In the genomic region with DNA sequence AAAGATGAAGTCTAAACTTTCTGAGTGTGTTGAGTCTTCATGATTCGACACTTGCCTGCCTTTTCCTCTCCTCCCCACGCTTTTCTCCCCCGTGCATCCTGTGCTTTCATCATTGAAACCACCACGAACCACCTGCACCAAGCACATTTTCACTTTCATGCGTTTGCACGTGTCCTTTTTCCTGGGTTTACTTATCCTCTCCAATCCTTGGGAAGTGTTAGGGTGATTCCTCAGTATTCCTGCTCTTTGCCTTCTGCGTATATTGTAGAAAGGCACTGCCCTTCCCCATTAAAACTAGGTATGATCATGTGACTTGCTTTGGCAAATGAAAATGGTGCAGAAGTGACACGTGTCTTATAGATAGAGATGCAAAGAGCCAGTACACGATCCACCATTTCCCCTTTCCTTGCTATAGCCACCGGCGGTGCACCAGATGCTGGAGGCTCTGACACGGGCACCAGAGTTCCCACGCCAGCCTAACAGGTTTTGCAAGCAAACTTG, we compare ENCODE assay signal across 8 cellular contexts.
DNase-seq lines count a peak whose midpoint lies in the region; ATAC-seq lines count a peak whose summit lies in the region.

No MANE protein-coding gene starts in this region.

- peaks cover 42% of the 10 kb centered on the region for H3K4me1 Mint-ChIP-seq in activated T-helper 2 cell treated with anti-CD3 and anti-CD28 coated beads, Interferon-gamma antibody, Interleukin-2, Interleukin-4, amounts not matched to agents 10 μg/mL and 5 μg/mL and 100 μg/mL, durations not matched to agents 14 hours and 24 hours and 36 hours (ENCODE audit: low read depth)

- no peaks in the 10 kb centered on the region for H3K36me3 Mint-ChIP-seq in activated T-helper 2 cell treated with anti-CD3 and anti-CD28 coated beads, Interferon-gamma antibody, Interleukin-2, Interleukin-4, amounts not matched to agents 10 μg/mL and 5 μg/mL and 100 μg/mL, durations not matched to agents 14 hours and 24 hours and 36 hours (ENCODE audit: low read depth)

- intact Hi-C loops in activated T-helper 2 cell treated with anti-CD3 and anti-CD28 coated beads, Interferon-gamma antibody, Interleukin-2, Interleukin-4, amounts not matched to agents 10 μg/mL and 5 μg/mL and 100 μg/mL, durations not matched to agents 14 hours and 24 hours and 36 hours (cut with micrococcal nuclease) = loop anchor here (5.0 kb wide), 3 partner anchors 50 to 385 kb away; a partner anchor contains a TSS

- peak overlapping the region; percentile 73 for H3K4me3 Mint-ChIP-seq in activated T-helper 2 cell treated with anti-CD3 and anti-CD28 coated beads, Interferon-gamma antibody, Interleukin-2, Interleukin-4, amounts not matched to agents 10 μg/mL and 5 μg/mL and 100 μg/mL, durations not matched to agents 14 hours and 24 hours and 36 hours (ENCODE audit: low read depth)

- peaks cover 16% of the 10 kb centered on the region for H3K4me1 ChIP-seq in thymus (ENCODE audit: control insufficient read depth, insufficient read depth, low read length)

- H3K9me3 ChIP-seq in thymus (ENCODE audit: control insufficient read depth) = no peaks in the 10 kb centered on the region

- no peaks in the 10 kb centered on the region for H3K27me3 Mint-ChIP-seq in activated T-helper 2 cell treated with anti-CD3 and anti-CD28 coated beads, Interferon-gamma antibody, Interleukin-2, Interleukin-4, amounts not matched to agents 10 μg/mL and 5 μg/mL and 100 μg/mL, durations not matched to agents 14 hours and 24 hours and 36 hours (ENCODE audit: low read depth)

- WGBS in thymus = 23% methylated on average over 13 of the region's 13 CpGs

- peak overlapping the region; percentile 58 for H3K27ac Mint-ChIP-seq in activated T-helper 2 cell treated with anti-CD3 and anti-CD28 coated beads, Interferon-gamma antibody, Interleukin-2, Interleukin-4, amounts not matched to agents 10 μg/mL and 5 μg/mL and 100 μg/mL, durations not matched to agents 14 hours and 24 hours and 36 hours

- H3K27me3 ChIP-seq in thymus (ENCODE audit: control insufficient read depth, insufficient read depth) = no peaks in the 10 kb centered on the region

- peak; percentile 7 to 9 for DNase-seq in activated CD4-positive, alpha-beta T cell treated with anti-CD3 and anti-CD28 coated beads for 24 hours (ENCODE audit: low read depth in 2 of 2)
- no peak for DNase-seq in activated CD4-positive, alpha-beta T cell treated with anti-CD3 and anti-CD28 coated beads, Interleukin-2, amount 50 U/mL, for 1 hour
- DNase-seq in activated T-helper 2 cell treated with anti-CD3 and anti-CD28 coated beads, Interferon-gamma antibody, Interleukin-2, Interleukin-4, amounts not matched to agents 10 μg/mL and 5 μg/mL and 100 μg/mL, durations not matched to agents 14 hours and 24 hours and 36 hours (ENCODE audit: low spot score) = peak; percentile 31
- DNase-seq in NCI-H510A (lab: John Stamatoyannopoulos, UW) = no peak
- DNase-seq in amniotic stem cell (lab: John Stamatoyannopoulos, UW) = no peak
- no peak for DNase-seq in EL

- no peaks in the 10 kb centered on the region for H3K36me3 ChIP-seq in thymus (ENCODE audit: control insufficient read depth, insufficient read depth)

- peak overlapping the region; percentile 80 for H3K27ac ChIP-seq in thymus (ENCODE audit: low read depth)

- peak; percentile 45 for ATAC-seq in HG03565 (IDR thresholded peaks at IDR 0.05; ENCODE audit: unreplicated experiment)

- H3K4me3 ChIP-seq in thymus (ENCODE audit: low read length) = peak overlapping the region; percentile 46

- H3K9me3 Mint-ChIP-seq in activated T-helper 2 cell treated with anti-CD3 and anti-CD28 coated beads, Interferon-gamma antibody, Interleukin-2, Interleukin-4, amounts not matched to agents 10 μg/mL and 5 μg/mL and 100 μg/mL, durations not matched to agents 14 hours and 24 hours and 36 hours = peaks cover 4% of the 10 kb centered on the region

Comparison
In these comparisons a context has a peak if more than half of its experiments do, and no peak if none do; other contexts are left out.
1. DNase-seq: peak in activated CD4-positive, alpha-beta T cell treated with anti-CD3 and anti-CD28 coated beads for 24 hours (2 of 2) and activated T-helper 2 cell treated with anti-CD3 and anti-CD28 coated beads, Interferon-gamma antibody, Interleukin-2, Interleukin-4, amounts not matched to agents 10 μg/mL and 5 μg/mL and 100 μg/mL, durations not matched to agents 14 hours and 24 hours and 36 hours (single experiment); none in activated CD4-positive, alpha-beta T cell treated with anti-CD3 and anti-CD28 coated beads, Interleukin-2, amount 50 U/mL, for 1 hour (single experiment), NCI-H510A (single experiment), amniotic stem cell (single experiment) and EL (single experiment).